ENCODE assay signal across 23 cellular contexts in the genomic region with DNA sequence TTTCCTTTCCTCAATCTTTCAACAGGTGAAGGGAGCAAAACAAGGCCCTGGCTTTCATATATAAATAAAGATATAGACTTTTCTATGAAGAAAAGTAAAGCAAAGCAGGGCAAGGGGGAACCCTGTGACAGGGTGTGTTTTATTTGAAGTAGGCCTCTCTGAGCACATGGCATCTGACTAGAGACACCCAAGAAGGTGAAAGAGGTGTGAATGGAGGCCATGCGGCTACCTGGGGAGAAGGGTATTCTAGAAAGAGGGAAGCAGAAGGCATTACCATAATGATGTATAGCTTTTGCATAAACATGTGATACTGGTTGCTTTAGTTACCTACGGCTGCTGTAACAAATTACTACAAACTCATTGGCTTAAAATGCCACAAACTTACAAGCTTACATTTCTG.
"Had no signal": no experiment of that assay in that cellular context is flagged by ENCODE, and none has a peak within 500 bp of the region (broad histone marks: within the 10 kb centered on the region; RNA-seq: fewer than 3 reads in every experiment).

No MANE protein-coding gene starts in this region.

- H3K9me3 Mint-ChIP-seq: dendritic cell treated with granulocyte-macrophage colony-stimulating factor and Interleukin-4, amounts not matched to agents 40 ng/mL and 50 ng/mL, for 4 days; effector memory CD8-positive, alpha-beta T cell; mesothelial cell of epicardium had no signal

- H3K27ac Mint-ChIP-seq: dendritic cell treated with granulocyte-macrophage colony-stimulating factor and Interleukin-4, amounts not matched to agents 40 ng/mL and 50 ng/mL, for 4 days; effector memory CD8-positive, alpha-beta T cell; mesothelial cell of epicardium had no signal

- H3K27me3 ChIP-seq: colonic mucosa, esophagus squamous epithelium, gastrocnemius medialis, heart right ventricle, left lung had no signal

- H3K4me1 ChIP-seq: colonic mucosa, esophagus squamous epithelium, gastrocnemius medialis, heart right ventricle, left lung, lower lobe of right lung had no signal

- H3K9me3 ChIP-seq: colonic mucosa, esophagus squamous epithelium, gastrocnemius medialis, heart right ventricle, left lung, lower lobe of right lung, mucosa of descending colon had no signal

- H3K36me3 ChIP-seq: colonic mucosa, gastrocnemius medialis, left lung, lower lobe of right lung had no signal

- H3K4me3 ChIP-seq: colonic mucosa, esophagus squamous epithelium, gastrocnemius medialis, heart right ventricle, left lung, lower lobe of right lung, mucosa of descending colon had no signal

- H3K27ac ChIP-seq: colonic mucosa, esophagus squamous epithelium, gastrocnemius medialis, heart right ventricle, left lung, lower lobe of right lung had no signal

- H3K4me1 Mint-ChIP-seq: mesothelial cell of epicardium had no signal

- H3K4me3 Mint-ChIP-seq: dendritic cell treated with granulocyte-macrophage colony-stimulating factor and Interleukin-4, amounts not matched to agents 40 ng/mL and 50 ng/mL, for 4 days; effector memory CD8-positive, alpha-beta T cell; mesothelial cell of epicardium had no signal

- DNase-seq: colonic mucosa; cortex of kidney; effector CD8-positive, alpha-beta T cell; effector memory CD8-positive, alpha-beta T cell; esophagus squamous epithelium; foreskin fibroblast; foreskin melanocyte; gastrocnemius medialis; glutamatergic neuron; head of caudate nucleus; heart right ventricle; hippocampal formation; left cardiac atrium; left lung; left ventricle myocardium superior; lower lobe of right lung; mesenchymal stem cell; mucosa of descending colon had no signal

- ATAC-seq: effector memory CD8-positive, alpha-beta T cell; gastrocnemius medialis; heart right ventricle; left cardiac atrium; left lung; left ventricle myocardium superior; lower lobe of right lung; mucosa of descending colon had no signal

- FAIRE-seq: endothelial cell of umbilical vein, islet of Langerhans, keratinocyte had no signal

- H3K27me3 Mint-ChIP-seq: effector memory CD8-positive, alpha-beta T cell had no signal
